In genomic region chr15:33737687-33738606, GRCh38 we compare ENCODE assay signal across 9 cellular contexts.
DNase-seq lines count a peak whose midpoint lies in the region; ATAC-seq, FAIRE-seq and TF ChIP-seq lines count a peak whose summit lies in the region.
"Had no signal": no experiment of that assay in that cellular context is flagged by ENCODE, and none has a peak within 500 bp of the region (broad histone marks: within the 10 kb centered on the region; RNA-seq: fewer than 3 reads in every experiment).

No MANE protein-coding gene starts in this region.

- H3K27ac Mint-ChIP-seq in activated naive CD8-positive, alpha-beta T cell treated with anti-CD3 and anti-CD28 coated beads, Interleukin-2, amount 50 U/mL, for 24 hours = no peak overlapping the region

- H3K4me3 Mint-ChIP-seq in activated naive CD8-positive, alpha-beta T cell treated with anti-CD3 and anti-CD28 coated beads, Interleukin-2, amount 50 U/mL, for 24 hours = no peak overlapping the region

- CTCF ChIA-PET in AG04450 (lab: Charles Lee) = interaction anchor here (0.5 to 8.1 kb wide), 55 partner anchors 9 to 1917 kb away, joined by 3 to 98 read pairs (median 4); partner anchors contain the start of gene CHRM5

- H3K4me1 Mint-ChIP-seq in activated naive CD8-positive, alpha-beta T cell treated with anti-CD3 and anti-CD28 coated beads, Interleukin-2, amount 50 U/mL, for 24 hours = no peaks in the 10 kb centered on the region

- no peak for DNase-seq in AG04450 (ENCODE audit: low read depth, low spot score)
- no peak for DNase-seq in GM12891 (ENCODE audit: insufficient read length, low spot score)
- DNase-seq in NCI-H460 (ENCODE audit: extremely low read depth, low read depth) = peak; percentile 47
- DNase-seq in activated naive CD8-positive, alpha-beta T cell treated with anti-CD3 and anti-CD28 coated beads, Interleukin-2, amount 50 U/mL, for 24 hours = peak; percentile 52
- no peak for DNase-seq in right cardiac atrium
- peak; percentile 51 for DNase-seq in stimulated activated CD4-positive, alpha-beta T cell treated with anti-CD3 and anti-CD28 coated beads, Interleukin-15, amount 100 ng/mL, for 24 hours

- ATAC-seq in activated naive CD8-positive, alpha-beta T cell treated with anti-CD3 and anti-CD28 coated beads, Interleukin-2, amount 50 U/mL, for 24 hours = no peak
- ATAC-seq in right cardiac atrium = peak; percentile 45 to 51
- no peak for ATAC-seq in HG03342 (IDR thresholded peaks at IDR 0.05; ENCODE audit: unreplicated experiment)
- ATAC-seq in GM18519 (IDR thresholded peaks at IDR 0.05; ENCODE audit: low FRiP score, unreplicated experiment) = no peak

- peaks cover 18% of the 10 kb centered on the region for H3K27me3 ChIP-seq in AG04450 (ENCODE audit: control insufficient read depth, insufficient read depth, low read length)
- no peaks in the 10 kb centered on the region for H3K27me3 ChIP-seq in right cardiac atrium (ENCODE audit: control insufficient read depth, insufficient read depth)

- no peaks in the 10 kb centered on the region for H3K9me3 Mint-ChIP-seq in activated naive CD8-positive, alpha-beta T cell treated with anti-CD3 and anti-CD28 coated beads, Interleukin-2, amount 50 U/mL, for 24 hours

- H3K36me3 Mint-ChIP-seq in activated naive CD8-positive, alpha-beta T cell treated with anti-CD3 and anti-CD28 coated beads, Interleukin-2, amount 50 U/mL, for 24 hours (ENCODE audit: low read depth) = no peaks in the 10 kb centered on the region

- no peaks in the 10 kb centered on the region for H3K4me1 ChIP-seq in right cardiac atrium (ENCODE audit: control insufficient read depth, insufficient read depth, low read length)

- no peak for TF ChIP-seq POLR2A in GM12891 (IDR thresholded peaks at IDR 0.05; ENCODE audit: low read depth, low read length)

- FAIRE-seq in GM12891 (lab: Jason Lieb, UNC) = peak; percentile 81
- FAIRE-seq: endometrium had no signal

- peak; percentile 88 for TF ChIP-seq CTCF in AG04450 (IDR thresholded peaks at IDR 0.05; ENCODE audit: low read depth, low read length)

- H3K4me3 ChIP-seq in AG04450 (ENCODE audit: low read depth, low read length) (no peak overlapping the region), right cardiac atrium (ENCODE audit: low read length) (no peak overlapping the region)

- H3K9me3 ChIP-seq in AG04450 (ENCODE audit: control insufficient read depth, insufficient read depth, low read length) = no peaks in the 10 kb centered on the region
- no peaks in the 10 kb centered on the region for H3K9me3 ChIP-seq in right cardiac atrium (ENCODE audit: control insufficient read depth, low read length)

- POLR2A ChIA-PET in AG04450 (lab: Yijun Ruan, JAX) = no interaction called here

- H3K27me3 Mint-ChIP-seq in activated naive CD8-positive, alpha-beta T cell treated with anti-CD3 and anti-CD28 coated beads, Interleukin-2, amount 50 U/mL, for 24 hours = peaks cover 3% of the 10 kb centered on the region

- 41% methylated on average over 15 of the region's 15 CpGs for WGBS in right cardiac atrium

- intact Hi-C loops in right cardiac atrium (cut with DNase I) = no loop called here

- H3K27ac ChIP-seq in AG04450 (ENCODE audit: low read depth, low read length) = no peak overlapping the region
- H3K27ac ChIP-seq in right cardiac atrium (ENCODE audit: low read length) = no peak overlapping the region

TF ChIP-seq in GM12891, 5 proteins besides CTCF, POLR2A, EP300 and RAD21:
- no peak for TF ChIP-seq POLR2AphosphoS5 (IDR thresholded peaks at IDR 0.05; ENCODE audit: low read depth, low read length)
- TF ChIP-seq SPI1 (IDR thresholded peaks at IDR 0.05; ENCODE audit: low read depth, low read length) = no peak
- no peak for TF ChIP-seq PAX5 (IDR thresholded peaks at IDR 0.05; ENCODE audit: insufficient read depth, low read length, severe bottlenecking)
- TF ChIP-seq TAF1 (IDR thresholded peaks at IDR 0.05; ENCODE audit: low read depth, low read length) = no peak
- no peak for TF ChIP-seq POU2F2 (IDR thresholded peaks at IDR 0.05; ENCODE audit: low read depth, low read length)

Comparison
In these comparisons a context has a peak if more than half of its experiments do, and no peak if none do; other contexts are left out.
1. DNase-seq: peak in NCI-H460 (single experiment), activated naive CD8-positive, alpha-beta T cell treated with anti-CD3 and anti-CD28 coated beads, Interleukin-2, amount 50 U/mL, for 24 hours (single experiment) and stimulated activated CD4-positive, alpha-beta T cell treated with anti-CD3 and anti-CD28 coated beads, Interleukin-15, amount 100 ng/mL, for 24 hours (single experiment); none in AG04450 (single experiment), GM12891 (single experiment) and right cardiac atrium (0 of 3).
2. ATAC-seq: peak in right cardiac atrium (2 of 2); none in activated naive CD8-positive, alpha-beta T cell treated with anti-CD3 and anti-CD28 coated beads, Interleukin-2, amount 50 U/mL, for 24 hours (single experiment), HG03342 (single experiment) and GM18519 (single experiment).